In the genomic region with DNA sequence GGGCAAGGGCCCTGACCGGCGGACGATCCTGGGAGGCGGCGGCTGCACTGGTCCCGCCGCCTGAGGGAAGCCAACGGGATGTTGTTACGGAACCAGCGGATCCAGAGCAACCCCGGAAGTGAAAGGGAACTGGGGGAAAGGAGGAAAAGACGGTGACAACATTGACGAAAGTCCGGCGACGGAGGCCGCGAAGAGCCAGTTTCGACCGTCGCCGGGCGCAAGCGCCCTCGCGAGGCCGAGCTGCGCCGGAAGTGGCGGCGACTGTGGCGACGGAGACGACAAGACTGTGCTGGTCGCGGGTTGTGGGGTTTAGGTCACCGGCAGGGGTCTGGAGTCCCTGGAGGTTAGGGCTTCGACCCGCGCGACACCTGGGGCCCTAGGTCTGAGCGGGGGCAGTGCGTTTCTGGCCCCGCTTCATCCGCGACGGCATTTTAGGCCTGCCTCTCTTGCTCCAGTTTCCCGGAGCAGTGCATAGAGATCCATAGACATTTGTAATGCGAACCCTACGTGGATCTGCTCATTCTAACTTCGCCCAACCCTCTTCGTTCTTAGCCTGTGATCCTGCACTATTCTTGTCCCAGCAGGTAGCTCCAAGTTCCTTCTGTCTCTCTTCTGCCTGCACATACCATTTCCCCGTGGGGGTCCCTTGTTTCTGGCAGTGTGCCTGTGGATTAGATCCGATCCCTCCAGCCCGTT, we compare ENCODE assay signal across 8 cellular contexts. TPM values are rescaled to one million over a fixed set of nuclear protein-coding genes. Genes with fewer than 3 reads are reported as not detected.
DNase-seq lines count a peak whose midpoint lies in the region; ATAC-seq and TF ChIP-seq lines count a peak whose summit lies in the region.

A gene (minus strand): TSS at position 120 of the 696 bp plus-strand sequence. CDS start 138 bp downstream, outside the sequence.

- H3K9me3 ChIP-seq in HUES64 (ENCODE audit: insufficient read depth, low read depth, low read length) = no peaks in the 10 kb centered on the region
- H3K9me3 ChIP-seq in OCI-LY3 (ENCODE audit: insufficient read depth, low read length) = no peaks in the 10 kb centered on the region
- no peaks in the 10 kb centered on the region for H3K9me3 ChIP-seq in mucosa of rectum (ENCODE audit: control insufficient read depth in 2 of 2, low read length in 2 of 2)

- peaks cover 2% of the 10 kb centered on the region; the same call in 1 of the 2 replicates for H3K36me3 ChIP-seq in HUES64 (ENCODE audit: insufficient read depth, low read length)
- peaks cover 5% of the 10 kb centered on the region for H3K36me3 ChIP-seq in OCI-LY3 (replicated peaks; ENCODE audit: low read depth, low read length)
- H3K36me3 ChIP-seq in mucosa of rectum (ENCODE audit: control insufficient read depth in 2 of 2, insufficient read depth in 2 of 2, low read length in 2 of 2) = no peaks in the 10 kb centered on the region

- peaks cover 26% of the 10 kb centered on the region for H4K20me1 ChIP-seq in OCI-LY3 (ENCODE audit: insufficient read depth, low read length)

- no peaks in the 10 kb centered on the region for H3K27me3 ChIP-seq in HUES64 (ENCODE audit: insufficient read depth, low read length)
- no peaks in the 10 kb centered on the region for H3K27me3 ChIP-seq in OCI-LY3 (ENCODE audit: low read depth, low read length)
- H3K27me3 ChIP-seq in mucosa of rectum (ENCODE audit: control insufficient read depth in 2 of 2, insufficient read depth in 2 of 2, low read length in 2 of 2) = no peaks in the 10 kb centered on the region

- peak within 1 kb of the TSS; percentile 88 for H3K9ac ChIP-seq in HUES64 (ENCODE audit: low read depth, low read length)
- H3K9ac ChIP-seq in OCI-LY3 (ENCODE audit: low read length) = peak within 1 kb of the TSS; percentile 94
- peak within 1 kb of the TSS; percentile 97 to 99 for H3K9ac ChIP-seq in mucosa of rectum (ENCODE audit: low read depth in 1 of 2, low read length in 2 of 2)

- peak; percentile 46 for DNase-seq in DMS 273 treated with DMSO at 0.1 percent for 48 hours (lab: John Stamatoyannopoulos, UW)
- DNase-seq in activated T-cell treated with anti-CD3 and anti-CD28 coated beads for 24 hours (ENCODE audit: low read depth) = peak; percentile 79
- peak; percentile 93 to 94 for DNase-seq in erythroblast (lab: John Stamatoyannopoulos, UW)
- peak; percentile 86 for DNase-seq in stimulated activated CD8-positive, alpha-beta memory T cell treated with anti-CD3 and anti-CD28 coated beads, Interleukin-4, amount 100 ng/mL, for 48 hours

- under 1% methylated on average over 55 of the region's 55 CpGs for WGBS in HUES64

- peaks cover 53% of the 10 kb centered on the region for H3K79me2 ChIP-seq in OCI-LY3 (ENCODE audit: low read length)

- peak; percentile 48 for TF ChIP-seq CTCF in OCI-LY3 (IDR thresholded peaks at IDR 0.05; ENCODE audit: low read depth, low read length)

- peak within 1 kb of the TSS; percentile 89 for H2AFZ ChIP-seq in OCI-LY3 (ENCODE audit: low read depth, low read length)

- peak within 1 kb of the TSS; percentile 98 for H3K4me2 ChIP-seq in OCI-LY3 (ENCODE audit: low read length)

- peak within 1 kb of the TSS; percentile 92 for H3K4me3 ChIP-seq in HUES64 (ENCODE audit: low read length)
- H3K4me3 ChIP-seq in OCI-LY3 (ENCODE audit: low read length) = peak within 1 kb of the TSS; percentile 99
- H3K4me3 ChIP-seq in mucosa of rectum (ENCODE audit: low read length in 2 of 2) = peak within 1 kb of the TSS; percentile 95 to 96

- peak; percentile 96 for TF ChIP-seq POLR2A in erythroblast (IDR thresholded peaks at IDR 0.05; ENCODE audit: low read length)

- H3K27ac ChIP-seq in HUES64 (ENCODE audit: low read depth, low read length) (peak within 1 kb of the TSS; percentile 83), OCI-LY3 (ENCODE audit: low read length) (peak within 1 kb of the TSS; percentile 50), mucosa of rectum (ENCODE audit: low read depth in 2 of 2, low read length in 2 of 2) (peak within 1 kb of the TSS; percentile 93 to 95)

- H3K4me1 ChIP-seq in HUES64 (ENCODE audit: insufficient read depth, low read length) (peaks cover 10% of the 10 kb centered on the region; the same call in 1 of the 2 replicates), OCI-LY3 (ENCODE audit: low read length) (peaks cover 23% of the 10 kb centered on the region), mucosa of rectum (ENCODE audit: control insufficient read depth in 2 of 2, insufficient read depth in 2 of 2, low read length in 2 of 2) (peaks cover 8 to 10% of the 10 kb centered on the region in 2 donors)

- peak; percentile 87 for ATAC-seq in GM21447 (IDR thresholded peaks at IDR 0.05; ENCODE audit: unreplicated experiment)

RNA-seq across cellular contexts. Expression of the gene that starts here (rescaled TPM):
- 16.3 TPM for polyA plus RNA-seq in HUES64 (2013, experiment 1 of 2)
- polyA plus RNA-seq in HUES64 (2013, experiment 2 of 2) = 20.5 TPM

Comparison
In these comparisons a context has a peak if more than half of its experiments do, and no peak if none do; other contexts are left out.
1. Peak in every context shown above with its lines: DNase-seq, ATAC-seq, H3K4me3 ChIP-seq and H3K27ac ChIP-seq.